9 cellular contexts compared by ENCODE assay signal in genomic region chr4:112144546-112145325, GRCh38. TPM values are rescaled to one million over a fixed set of nuclear protein-coding genes. Genes with fewer than 3 reads are reported as not detected.
DNase-seq lines count a peak whose midpoint lies in the region; ATAC-seq and TF ChIP-seq lines count a peak whose summit lies in the region.
"Had no signal": no experiment of that assay in that cellular context is flagged by ENCODE, and none has a peak within 500 bp of the region (broad histone marks: within the 10 kb centered on the region; RNA-seq: fewer than 3 reads in every experiment).

No MANE protein-coding gene starts in this region.

- H3K36me3 Mint-ChIP-seq in activated T-cell treated with anti-CD3 and anti-CD28 coated beads, Interleukin-2, amount 50 U/mL, for 72 hours (ENCODE audit: insufficient read depth in 2 of 2) = peaks cover 1 to 3% of the 10 kb centered on the region in 2 donors
- H3K36me3 Mint-ChIP-seq in memory B cell = no peaks in the 10 kb centered on the region
- H3K36me3 Mint-ChIP-seq in type B pancreatic cell = no peaks in the 10 kb centered on the region

- H3K4me3 Mint-ChIP-seq in activated T-cell treated with anti-CD3 and anti-CD28 coated beads, Interleukin-2, amount 50 U/mL, for 72 hours = peak overlapping the region; percentile 52 to 67
- H3K4me3 Mint-ChIP-seq in memory B cell (peak overlapping the region; percentile 54), type B pancreatic cell (peak overlapping the region; percentile 78)

- no peaks in the 10 kb centered on the region for H3K27me3 Mint-ChIP-seq in activated T-cell treated with anti-CD3 and anti-CD28 coated beads, Interleukin-2, amount 50 U/mL, for 72 hours (ENCODE audit: low read depth)
- H3K27me3 Mint-ChIP-seq in memory B cell (peaks cover 3% of the 10 kb centered on the region), type B pancreatic cell (peaks cover 34% of the 10 kb centered on the region)

- DNase-seq in activated T-cell treated with anti-CD3 and anti-CD28 coated beads, Interleukin-2, amount 50 U/mL, for 72 hours = no peak
- no peak for DNase-seq in activated T-cell treated with anti-CD3 and anti-CD28 coated beads, Interleukin-2, amount 50 U/mL, for 48 hours
- DNase-seq in astrocyte of the cerebellum (ENCODE audit: low read depth) (no peak), memory B cell (ENCODE audit: low spot score in 2 of 2) (no peak), type B pancreatic cell (ENCODE audit: extremely low spot score, unreplicated experiment) (no peak), foreskin keratinocyte (no peak), NCI-H1105 treated with DMSO at 0.1 percent for 48 hours (lab: John Stamatoyannopoulos, UW) (no peak), G401 (ENCODE audit: low spot score) (no peak)
- DNase-seq: NCI-H1092 had no signal

- H3K27ac Mint-ChIP-seq in activated T-cell treated with anti-CD3 and anti-CD28 coated beads, Interleukin-2, amount 50 U/mL, for 72 hours = peak overlapping the region; percentile 3
- H3K27ac Mint-ChIP-seq in memory B cell = peak overlapping the region; percentile 8
- H3K27ac Mint-ChIP-seq in type B pancreatic cell = peak overlapping the region; percentile 38

- peaks cover 10% of the 10 kb centered on the region for H3K4me1 ChIP-seq in foreskin keratinocyte

- in situ Hi-C loops in astrocyte of the cerebellum (cut with HindIII; ENCODE audit: low sequenced_read_pairs) (loop anchor here (10.0 kb wide), 1 partner anchor 100 kb away; no protein-coding TSS in a partner anchor), G401 (cut with HindIII; ENCODE audit: low sequenced_read_pairs) (no loop called here)

- H3K4me1 Mint-ChIP-seq in activated T-cell treated with anti-CD3 and anti-CD28 coated beads, Interleukin-2, amount 50 U/mL, for 72 hours (ENCODE audit: low read depth) = peaks cover 49% of the 10 kb centered on the region
- H3K4me1 Mint-ChIP-seq in memory B cell (peaks cover 9% of the 10 kb centered on the region), type B pancreatic cell (ENCODE audit: unreplicated experiment) (peaks cover 18% of the 10 kb centered on the region)

- no peak overlapping the region for H3K27ac ChIP-seq in foreskin keratinocyte

- H3K4me3 ChIP-seq in astrocyte of the cerebellum (ENCODE audit: low read depth, low read length) = peak overlapping the region; percentile 67

- TF ChIP-seq CTCF in astrocyte of the cerebellum (IDR thresholded peaks at IDR 0.05; ENCODE audit: low read depth, low read length, missing control alignments) (no peak), type B pancreatic cell (conservative IDR thresholded peaks at IDR 0.05) (no peak), foreskin keratinocyte (conservative IDR thresholded peaks at IDR 0.05) (no peak)

- H3K9me3 Mint-ChIP-seq in activated T-cell treated with anti-CD3 and anti-CD28 coated beads, Interleukin-2, amount 50 U/mL, for 72 hours = no peaks in the 10 kb centered on the region
- no peaks in the 10 kb centered on the region for H3K9me3 Mint-ChIP-seq in memory B cell
- no peaks in the 10 kb centered on the region for H3K9me3 Mint-ChIP-seq in type B pancreatic cell

- no peaks in the 10 kb centered on the region for H3K27me3 ChIP-seq in foreskin keratinocyte

- ATAC-seq in activated T-cell treated with anti-CD3 and anti-CD28 coated beads, Interleukin-2, amount 50 U/mL, for 72 hours (replicated peaks in 1 of 2) = no peak
- ATAC-seq in memory B cell (ENCODE audit: low read depth) = no peak
- ATAC-seq in foreskin keratinocyte = no peak

RNA-seq across cellular contexts. Expression of gene FAM241A, which starts 0.5 kb away (rescaled TPM):
- 1 to 10 TPM; 4.2 to 5.0 TPM for total RNA-seq in activated T-cell treated with anti-CD3 and anti-CD28 coated beads, Interleukin-2, amount 50 U/mL, for 72 hours
- total RNA-seq in type B pancreatic cell (ENCODE audit: low replicate concordance) (0.70 and 1.3 TPM in 2 replicates), foreskin keratinocyte (2.8 TPM in 2 replicates)
- polyA plus RNA-seq in foreskin keratinocyte = 1.8 and 2.0 TPM in 2 replicates
- 0.12 and 0.37 TPM in 2 replicates for total RNA-seq in G401 (2014; rRNA removed; shearing (Covaris generic))
